In genomic region chr3:174158674-174159073, GRCh38 we compare ENCODE assay signal across 16 cellular contexts.
DNase-seq lines count a peak whose midpoint lies in the region; ATAC-seq and TF ChIP-seq lines count a peak whose summit lies in the region.
"Had no signal": no experiment of that assay in that cellular context is flagged by ENCODE, and none has a peak within 500 bp of the region (broad histone marks: within the 10 kb centered on the region; RNA-seq: fewer than 3 reads in every experiment).

No MANE protein-coding gene starts in this region.

- H4K20me1 ChIP-seq in SK-N-SH (ENCODE audit: insufficient read depth), result no peaks in the 10 kb centered on the region
- no peaks in the 10 kb centered on the region for H4K20me1 ChIP-seq in osteoblast (ENCODE audit: insufficient read depth, low read length)

- H3K36me3 ChIP-seq in SK-N-SH (replicated peaks in 1 of 2; ENCODE audit: control insufficient read depth in 1 of 2, insufficient read depth in 2 of 2, low read length in 1 of 2), result no peaks in the 10 kb centered on the region
- H3K36me3 ChIP-seq in osteoblast (ENCODE audit: insufficient read depth, low read length), result no peaks in the 10 kb centered on the region
- no peaks in the 10 kb centered on the region for H3K36me3 ChIP-seq in body of pancreas (replicated peaks in 1 of 2; ENCODE audit: insufficient read depth in 1 of 2, low read depth in 2 of 2)

- in situ Hi-C loops in G401 (cut with HindIII; ENCODE audit: low sequenced_read_pairs), result no loop called here

- no peaks in the 10 kb centered on the region for H3K36me3 Mint-ChIP-seq in activated CD4-positive, alpha-beta memory T cell treated with anti-CD3 and anti-CD28 coated beads for 36 hours

- H2AFZ ChIP-seq in SK-N-SH (ENCODE audit: low read depth) (peak overlapping the region; percentile 60), osteoblast (ENCODE audit: low read length) (peak overlapping the region; percentile 39)

- POLR2A ChIA-PET in SK-N-SH (lab: Yijun Ruan, JAX), result no interaction called here
- POLR2A ChIA-PET in activated CD4-positive, alpha-beta memory T cell treated with anti-CD3 and anti-CD28 coated beads for 36 hours (lab: Charles Lee), result no interaction called here

- H3K4me3 Mint-ChIP-seq in activated CD4-positive, alpha-beta memory T cell treated with anti-CD3 and anti-CD28 coated beads for 36 hours, result no peak overlapping the region
- H3K4me3 Mint-ChIP-seq: B cell had no signal

- H3K27ac ChIP-seq in SK-N-SH (ENCODE audit: low read depth in 2 of 2, low read length in 1 of 2) (peak overlapping the region in 1 of 2 experiments; percentile 28; a peak in 2 of 4 replicates), osteoblast (ENCODE audit: low read depth, low read length) (no peak overlapping the region), body of pancreas (no peak overlapping the region)

- H3K79me2 ChIP-seq in SK-N-SH (ENCODE audit: insufficient read depth) (no peaks in the 10 kb centered on the region), osteoblast (ENCODE audit: insufficient read depth, low read length) (no peaks in the 10 kb centered on the region)

- TF ChIP-seq EP300 in SK-N-SH (IDR thresholded peaks at IDR 0.05; ENCODE audit: borderline replicate concordance in 1 of 2, low read depth in 1 of 2, low read length in 1 of 2), result no peak

- H3K9me3 Mint-ChIP-seq in activated CD4-positive, alpha-beta memory T cell treated with anti-CD3 and anti-CD28 coated beads for 36 hours, result peaks cover 10% of the 10 kb centered on the region

- H3K9me2 ChIP-seq in SK-N-SH, result no peaks in the 10 kb centered on the region

- no peaks in the 10 kb centered on the region for H3K9me3 ChIP-seq in SK-N-SH
- no peaks in the 10 kb centered on the region for H3K9me3 ChIP-seq in osteoblast (ENCODE audit: low read depth, low read length)
- H3K9me3 ChIP-seq in body of pancreas, result no peaks in the 10 kb centered on the region

- TF ChIP-seq POLR2A in body of pancreas (IDR thresholded peaks at IDR 0.05), result no peak

- peaks cover 0 to 4% of the 10 kb centered on the region in 2 experiments; a peak in 1 of 4 replicates for H3K4me1 ChIP-seq in SK-N-SH (ENCODE audit: control insufficient read depth in 1 of 2, insufficient read depth in 2 of 2, low read depth in 1 of 2, low read length in 1 of 2)
- peaks cover 10% of the 10 kb centered on the region for H3K4me1 ChIP-seq in osteoblast (ENCODE audit: insufficient read depth, low read length)
- no peaks in the 10 kb centered on the region for H3K4me1 ChIP-seq in body of pancreas

- H3K27me3 Mint-ChIP-seq in activated CD4-positive, alpha-beta memory T cell treated with anti-CD3 and anti-CD28 coated beads for 36 hours, result no peaks in the 10 kb centered on the region
- H3K27me3 Mint-ChIP-seq: B cell had no signal

- 81% methylated on average over 1 of the region's 1 CpG for WGBS in SK-N-SH (ENCODE audit: low lambda C conversion rate)
- WGBS in body of pancreas, 2 donors, result 56 to 73% methylated on average over 1 of the region's 1 CpG

- ATAC-seq in body of pancreas, result no peak
- ATAC-seq: HepG2, PC-3 had no signal

- no peak overlapping the region for H3K4me3 ChIP-seq in AG10803 (ENCODE audit: low read length)
- H3K4me3 ChIP-seq in SK-N-SH (ENCODE audit: low read depth in 2 of 2, low read length in 1 of 2), result no peak overlapping the region
- no peak overlapping the region for H3K4me3 ChIP-seq in osteoblast (ENCODE audit: insufficient read depth, low read length)
- no peak overlapping the region for H3K4me3 ChIP-seq in body of pancreas

- H3K4me2 ChIP-seq in SK-N-SH, result no peak overlapping the region
- H3K4me2 ChIP-seq in osteoblast (ENCODE audit: insufficient read depth, low read length), result peak overlapping the region; percentile 36

- no peak overlapping the region for H3K27ac Mint-ChIP-seq in activated CD4-positive, alpha-beta memory T cell treated with anti-CD3 and anti-CD28 coated beads for 36 hours
- H3K27ac Mint-ChIP-seq: B cell had no signal

- H3K9ac ChIP-seq in SK-N-SH, result no peak overlapping the region

- no peak for TF ChIP-seq RAD21 in SK-N-SH (IDR thresholded peaks at IDR 0.05; ENCODE audit: low read length)

- CTCF ChIA-PET in SK-N-SH (lab: Yijun Ruan, JAX), result no interaction called here
- CTCF ChIA-PET in activated CD4-positive, alpha-beta memory T cell treated with anti-CD3 and anti-CD28 coated beads for 36 hours (lab: Charles Lee), result no interaction called here

- no peaks in the 10 kb centered on the region for H3K27me3 ChIP-seq in SK-N-SH (ENCODE audit: insufficient read depth)
- no peaks in the 10 kb centered on the region for H3K27me3 ChIP-seq in osteoblast (ENCODE audit: insufficient read depth, low read length)
- H3K27me3 ChIP-seq in body of pancreas, result no peaks in the 10 kb centered on the region

- no peaks in the 10 kb centered on the region for H3F3A ChIP-seq in SK-N-SH (replicated peaks; ENCODE audit: insufficient read depth)

- intact Hi-C loops in body of pancreas (cut with DNase I), result no loop called here
- intact Hi-C loops in activated CD4-positive, alpha-beta memory T cell treated with anti-CD3 and anti-CD28 coated beads for 36 hours (cut with micrococcal nuclease), result no loop called here

- TF ChIP-seq CTCF in AG10803 (conservative IDR thresholded peaks at IDR 0.05; ENCODE audit: low read length), result no peak
- no peak for TF ChIP-seq CTCF in SK-N-SH (IDR thresholded peaks at IDR 0.05)
- no peak for TF ChIP-seq CTCF in osteoblast (IDR thresholded peaks at IDR 0.05; ENCODE audit: extremely low read depth, low read depth, low read length)
- TF ChIP-seq CTCF in body of pancreas (IDR thresholded peaks at IDR 0.05), result no peak

- H3K4me1 Mint-ChIP-seq in activated CD4-positive, alpha-beta memory T cell treated with anti-CD3 and anti-CD28 coated beads for 36 hours (ENCODE audit: low read depth), result no peaks in the 10 kb centered on the region
- H3K4me1 Mint-ChIP-seq: B cell had no signal

- DNase-seq in AG10803 (ENCODE audit: low read depth) (peak; percentile 7), G401 (ENCODE audit: low spot score) (peak; percentile 29), SK-N-SH (no peak), osteoblast (ENCODE audit: insufficient read length, low spot score, missing footprints) (no peak), body of pancreas (no peak)
- no peak for DNase-seq in activated CD4-positive, alpha-beta memory T cell treated with anti-CD3 and anti-CD28 coated beads for 36 hours
- DNase-seq in activated effector memory CD4-positive, alpha-beta T cell treated with Interleukin-2 at 50 U/mL for 16 hours, result no peak
- DNase-seq: COR-L47, KBM-7, NCI-H1105 treated with DMSO at 0.1 percent for 48 hours, NCI-H1694 treated with DMSO at 0.1 percent for 48 hours, NCI-H748 treated with DMSO at 0.1 percent for 48 hours, PC-3, RPMI8226 had no signal

TF ChIP-seq in SK-N-SH, 30 proteins besides CTCF, POLR2A, EP300 and RAD21:
- TF ChIP-seq, protein P1, sequence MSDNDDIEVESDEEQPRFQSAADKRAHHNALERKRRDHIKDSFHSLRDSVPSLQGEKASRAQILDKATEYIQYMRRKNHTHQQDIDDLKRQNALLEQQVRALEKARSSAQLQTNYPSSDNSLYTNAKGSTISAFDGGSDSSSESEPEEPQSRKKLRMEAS (IDR thresholded peaks at IDR 0.05; ENCODE audit: low read depth), result no peak
- TF ChIP-seq PBX3 (IDR thresholded peaks at IDR 0.05), result peak; percentile 38; the same call in 1 of the 2 replicates

Comparison
In these comparisons a context has a peak if more than half of its experiments do, and no peak if none do; other contexts are left out.
1. DNase-seq: peak in AG10803 (single experiment) and G401 (single experiment); none in SK-N-SH (single experiment), osteoblast (single experiment), body of pancreas (0 of 4), activated CD4-positive, alpha-beta memory T cell treated with anti-CD3 and anti-CD28 coated beads for 36 hours (single experiment) and activated effector memory CD4-positive, alpha-beta T cell treated with Interleukin-2 at 50 U/mL for 16 hours (single experiment).